Comparison of ENCODE assay signal across 9 cellular contexts in the genomic region with DNA sequence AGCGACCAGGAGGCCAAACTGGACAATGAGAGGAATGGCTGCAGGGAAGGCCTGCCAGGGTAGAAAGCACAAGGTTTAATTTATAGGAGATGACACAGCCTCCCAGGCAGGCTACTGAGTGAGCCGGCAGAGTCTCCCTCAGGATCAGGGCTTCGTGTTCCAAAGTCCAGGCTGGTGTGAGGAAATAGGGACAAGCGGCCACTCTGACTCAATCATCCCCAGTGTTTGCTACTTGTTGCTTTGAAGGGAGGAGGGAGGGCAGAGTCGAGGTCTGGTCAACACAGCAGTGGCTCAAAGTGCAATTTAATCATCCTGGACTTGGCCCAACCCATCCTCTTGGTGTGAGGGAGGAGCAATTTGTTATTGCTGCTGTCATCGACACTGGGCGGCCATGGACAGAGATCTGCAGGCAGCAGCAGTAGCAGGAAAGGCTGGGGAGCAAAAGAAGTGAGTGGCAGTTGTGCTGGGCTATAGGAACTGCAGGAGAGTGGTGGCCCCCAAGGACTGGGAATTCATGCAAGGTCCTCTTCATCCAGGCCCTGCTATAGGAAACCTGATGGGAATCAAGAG. TPM values are rescaled to one million over a fixed set of nuclear protein-coding genes. Genes with fewer than 3 reads are reported as not detected.
DNase-seq lines count a peak whose midpoint lies in the region; FAIRE-seq and TF ChIP-seq lines count a peak whose summit lies in the region.
"Had no signal": no experiment of that assay in that cellular context is flagged by ENCODE, and none has a peak within 500 bp of the region (broad histone marks: within the 10 kb centered on the region; RNA-seq: fewer than 3 reads in every experiment).

No MANE protein-coding gene starts in this region.

- in situ Hi-C loops in GM23248 (cut with MboI): no loop called here

- H4K20me1 ChIP-seq in GM23248 (ENCODE audit: insufficient read depth) (peaks cover 17% of the 10 kb centered on the region; the same call in 1 of the 2 replicates), hepatocyte (ENCODE audit: insufficient read depth, poor library complexity, severe bottlenecking) (no peaks in the 10 kb centered on the region)

- peaks cover 55% of the 10 kb centered on the region for H3K4me1 ChIP-seq in GM23248 (ENCODE audit: insufficient read depth)
- peaks cover 12% of the 10 kb centered on the region for H3K4me1 ChIP-seq in hepatocyte (ENCODE audit: insufficient read depth)
- peaks cover 0 to 30% (median 7%) of the 10 kb centered on the region in 4 donors for H3K4me1 ChIP-seq in tibial nerve

- no peak for TF ChIP-seq POLR2A in tibial nerve (IDR thresholded peaks at IDR 0.05)

- H3K9ac ChIP-seq in GM23248: peak overlapping the region; percentile 59

- peaks cover 93% of the 10 kb centered on the region for H3K79me2 ChIP-seq in GM23248 (ENCODE audit: insufficient read depth)
- H3K79me2 ChIP-seq in hepatocyte: no peaks in the 10 kb centered on the region

- H3K27ac ChIP-seq in GM23248: peak overlapping the region; percentile 87
- peak overlapping the region; percentile 92 for H3K27ac ChIP-seq in hepatocyte
- H3K27ac ChIP-seq in tibial nerve: peak overlapping the region in 1 of 4 donors; percentile 36

- peak; percentile 96 for DNase-seq in GM23248
- DNase-seq in RCC 7860 (ENCODE audit: low spot score): peak; percentile 95
- peak; percentile 89 for DNase-seq in hepatocyte (ENCODE audit: low spot score)
- peak; percentile 52 to 82 for DNase-seq in tibial nerve (ENCODE audit: low spot score in 2 of 2)
- DNase-seq in germinal center (ENCODE audit: low spot score): no peak
- no peak for DNase-seq in stimulated activated CD4-positive, alpha-beta T cell treated with anti-CD3 and anti-CD28 coated beads, Interleukin-2, amount 100 ng/mL, for 24 hours
- DNase-seq in NCI-H2081 treated with DMSO at 0.1 percent for 48 hours (lab: John Stamatoyannopoulos, UW): no peak
- DNase-seq: activated naive CD8-positive, alpha-beta T cell treated with anti-CD3 and anti-CD28 coated beads for 36 hours; NCI-H2171 had no signal

- WGBS in GM23248 (ENCODE audit: low coverage in 1 of 2, low lambda C conversion rate in 2 of 2, missing lambda C conversion rate in 2 of 2), 2 experiments: 10 to 14% methylated on average over 7 of the region's 7 CpGs
- WGBS in hepatocyte (ENCODE audit: low lambda C conversion rate, missing lambda C conversion rate): 34% methylated on average over 7 of the region's 7 CpGs
- 43 to 45% methylated on average over 7 of the region's 7 CpGs for WGBS in tibial nerve, 2 donors

- no peak for TF ChIP-seq CTCF in hepatocyte (IDR thresholded peaks at IDR 0.05; ENCODE audit: poor library complexity)
- no peak for TF ChIP-seq CTCF in tibial nerve (IDR thresholded peaks at IDR 0.05)

- no peaks in the 10 kb centered on the region; the same call in 1 of the 2 replicates for H3K9me2 ChIP-seq in GM23248 (ENCODE audit: insufficient read depth)
- H3K9me2 ChIP-seq in hepatocyte (replicated peaks; ENCODE audit: insufficient read depth): no peaks in the 10 kb centered on the region

- no peaks in the 10 kb centered on the region; the same call in 1 of the 2 replicates for H3K36me3 ChIP-seq in GM23248 (ENCODE audit: low read depth)
- no peaks in the 10 kb centered on the region for H3K36me3 ChIP-seq in hepatocyte (replicated peaks; ENCODE audit: insufficient read depth, low read depth)
- H3K36me3 ChIP-seq in tibial nerve: no peaks in the 10 kb centered on the region

- FAIRE-seq in RCC 7860 (lab: Jason Lieb, UNC): peak; percentile 90

- H3K27me3 ChIP-seq in GM23248 (replicated peaks; ENCODE audit: insufficient read depth) (no peaks in the 10 kb centered on the region), hepatocyte (no peaks in the 10 kb centered on the region), tibial nerve (no peaks in the 10 kb centered on the region)

- 0 out of 2 replicates have a peak overlapping the region, but pooled peaks have one; percentile 15 for H3K4me3 ChIP-seq in GM23248
- no peak overlapping the region for H3K4me3 ChIP-seq in hepatocyte
- no peak overlapping the region for H3K4me3 ChIP-seq in tibial nerve

- H2AFZ ChIP-seq in GM23248 (no peak overlapping the region), hepatocyte (no peak overlapping the region)

- no peaks in the 10 kb centered on the region for H3K9me3 ChIP-seq in GM23248 (ENCODE audit: low read depth)
- H3K9me3 ChIP-seq in hepatocyte (ENCODE audit: low read depth): no peaks in the 10 kb centered on the region
- H3K9me3 ChIP-seq in tibial nerve: no peaks in the 10 kb centered on the region

- peak in 1 of 2 donors; percentile 76 for TF ChIP-seq EP300 in tibial nerve (IDR thresholded peaks at IDR 0.05)

- H3K4me2 ChIP-seq in GM23248 (ENCODE audit: unreplicated experiment) (peak overlapping the region; percentile 69), hepatocyte (peak overlapping the region; percentile 23)

- H3F3A ChIP-seq in GM23248 (ENCODE audit: insufficient read depth): peaks cover 60% of the 10 kb centered on the region

RNA-seq across cellular contexts. Expression of gene TBX15, which starts 27.5 kb away (rescaled TPM):
- total RNA-seq in GM23248 (2014; rRNA removed; shearing (Covaris generic)): 32.2 and 38.7 TPM in 2 replicates
- polyA plus RNA-seq in GM23248 (2016; fragmentation: Nextera tagmentation; extraction: Ambion mirVana) (39.8 and 41.7 TPM in 2 replicates), hepatocyte (1.6 and 1.9 TPM in 2 replicates)
- total RNA-seq in hepatocyte (3.8 and 5.1 TPM in 2 replicates), tibial nerve (10 to 100 TPM; 38.7 to 57.0 (median 48.2) TPM)
- total RNA-seq: activated naive CD8-positive, alpha-beta T cell treated with anti-CD3 and anti-CD28 coated beads for 36 hours had no signal

Comparison
In these comparisons a context has a peak if more than half of its experiments do, and no peak if none do; other contexts are left out.
1. DNase-seq: peak in GM23248 (single experiment), RCC 7860 (single experiment), hepatocyte (single experiment) and tibial nerve (2 of 2); none in germinal center (single experiment), stimulated activated CD4-positive, alpha-beta T cell treated with anti-CD3 and anti-CD28 coated beads, Interleukin-2, amount 100 ng/mL, for 24 hours (0 of 2) and NCI-H2081 treated with DMSO at 0.1 percent for 48 hours (single experiment).